ENCODE assay signal across 17 cellular contexts in the genomic region with DNA sequence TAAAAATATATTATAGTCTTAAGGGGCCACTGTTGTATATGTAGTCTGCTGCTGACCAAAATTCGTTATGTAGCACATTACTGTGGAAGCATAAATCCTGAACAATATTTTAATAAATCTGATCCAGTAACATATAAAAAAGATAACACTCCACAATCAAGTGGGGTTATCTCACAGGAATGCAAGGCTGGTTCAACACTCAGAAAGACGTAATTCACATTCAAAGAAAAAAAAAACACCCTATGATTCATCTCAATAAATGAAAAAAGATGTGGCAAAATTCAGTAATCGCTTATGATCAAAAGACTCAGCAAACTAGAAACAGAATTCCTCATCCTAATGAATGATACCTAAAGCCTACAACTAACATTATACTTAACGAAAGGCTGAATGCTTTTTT. TPM values are rescaled to one million over a fixed set of nuclear protein-coding genes. Genes with fewer than 3 reads are reported as not detected.
DNase-seq lines count a peak whose midpoint lies in the region; ATAC-seq, FAIRE-seq and TF ChIP-seq lines count a peak whose summit lies in the region.
"Had no signal": no experiment of that assay in that cellular context is flagged by ENCODE, and none has a peak within 500 bp of the region (broad histone marks: within the 10 kb centered on the region; RNA-seq: fewer than 3 reads in every experiment).

No MANE protein-coding gene starts in this region.

- WGBS in K562 (ENCODE audit: insufficient coverage, low coverage, missing lambda C conversion rate) = 86% methylated on average over 4 of the region's 4 CpGs

- H3K4me1 ChIP-seq in HEK293 (ENCODE audit: control insufficient read depth, insufficient read depth, low read length) (peaks cover 3% of the 10 kb centered on the region; the same call in 1 of the 2 replicates), K562 (replicated peaks in 1 of 2; ENCODE audit: control insufficient read depth in 2 of 2, insufficient read depth in 2 of 2, low read length in 2 of 2) (peaks cover 6 to 7% of the 10 kb centered on the region in 2 experiments; a peak in 3 of 5 replicates)

- no peaks in the 10 kb centered on the region for H4K20me1 ChIP-seq in K562 (replicated peaks; ENCODE audit: control insufficient read depth, insufficient read depth, low read length)

- H3K36me3 ChIP-seq in HEK293 (ENCODE audit: control insufficient read depth in 2 of 2, insufficient read depth in 1 of 2, low read length in 2 of 2) (peaks cover 0 to 6% of the 10 kb centered on the region in 2 experiments; a peak in 2 of 3 replicates), K562 (ENCODE audit: control insufficient read depth, insufficient read depth, low read length) (peaks cover 4% of the 10 kb centered on the region; the same call in 2 of the 3 replicates)

- H3K9me1 ChIP-seq in K562 (ENCODE audit: control insufficient read depth, insufficient read depth, low read length) = no peaks in the 10 kb centered on the region

- no peak for FAIRE-seq in K562 (lab: Jason Lieb, UNC)
- FAIRE-seq: G401.6, GM12892, H1 had no signal

- TF ChIP-seq CTCF in HEK293 (tag by site-specific recombination; IDR thresholded peaks at IDR 0.05) = no peak
- no peak for TF ChIP-seq CTCF in K562 (IDR thresholded peaks at IDR 0.05 in 2 of 3, conservative IDR thresholded peaks at IDR 0.05 in 1 of 3; ENCODE audit: insufficient read depth in 2 of 3, low read depth in 1 of 3, low read length in 3 of 3)
- TF ChIP-seq CTCF in fibroblast of mammary gland (conservative IDR thresholded peaks at IDR 0.05; ENCODE audit: control insufficient read depth, insufficient read depth, low read depth, low read length) = no peak
- no peak for TF ChIP-seq CTCF in foreskin fibroblast (IDR thresholded peaks at IDR 0.05; ENCODE audit: low read depth, low read length)

- H3K4me2 ChIP-seq in K562 (ENCODE audit: insufficient read depth, low read length) = no peak overlapping the region

- DNase-seq in K562 (ENCODE audit: extremely low read depth in 1 of 4, low spot score in 3 of 4) = no peak
- peak; percentile 42 for DNase-seq in fibroblast of mammary gland (ENCODE audit: low read depth)
- DNase-seq in cerebellar nuclear complex (lab: John Stamatoyannopoulos, UW) = no peak
- no peak for DNase-seq in foreskin fibroblast
- DNase-seq in stimulated activated CD8-positive, alpha-beta memory T cell treated with anti-CD3 and anti-CD28 coated beads, Interleukin-4, amount 100 ng/mL, for 48 hours = no peak
- DNase-seq: C1 segment of cervical spinal cord; Calu3; CD4-positive, alpha-beta memory T cell; COR-L47; DMS53; DND-41; H7; HCEC 1CT had no signal

- POLR2A ChIA-PET in HEK293 (lab: Yijun Ruan, JAX) (no interaction called here), K562 (lab: Yijun Ruan, JAX) (no interaction called here)

- in situ Hi-C loops in K562 (cut with MboI) = no loop called here

- TF ChIP-seq EP300 in K562 (IDR thresholded peaks at IDR 0.05; ENCODE audit: low read length) = no peak

- BruUV-seq in K562 (replicated peaks; lab: Mats Ljungman, UMichigan) = no TSS peak

- peaks cover 69% of the 10 kb centered on the region for H3K79me2 ChIP-seq in K562 (ENCODE audit: control insufficient read depth, insufficient read depth, low read length)

- TF ChIP-seq RAD21 in K562 (CRISPR knock-in tag; conservative IDR thresholded peaks at IDR 0.05 in 1 of 2, IDR thresholded peaks at IDR 0.05 in 1 of 2) = no peak

- H2AFZ ChIP-seq in K562 (ENCODE audit: low read depth, low read length) = no peak overlapping the region

- no peak for TF ChIP-seq POLR2A in K562 (conservative IDR thresholded peaks at IDR 0.05)

- H3K27me3 ChIP-seq in K562 (ENCODE audit: control insufficient read depth in 2 of 2, insufficient read depth in 2 of 2, low read length in 2 of 2) = no peaks in the 10 kb centered on the region

- no peak overlapping the region for H3K27ac ChIP-seq in HEK293 (ENCODE audit: extremely low read depth, low read depth, low read length)
- no peak overlapping the region for H3K27ac ChIP-seq in K562 (ENCODE audit: extremely low read depth, low read depth, low read length)

- no peak overlapping the region for H3K4me3 ChIP-seq in HEK293 (ENCODE audit: low read depth, low read length)
- H3K4me3 ChIP-seq in K562 = no peak overlapping the region
- H3K4me3 ChIP-seq in fibroblast of mammary gland (ENCODE audit: control insufficient read depth, low read depth, low read length) = no peak overlapping the region
- no peak overlapping the region for H3K4me3 ChIP-seq in foreskin fibroblast (ENCODE audit: low read depth in 1 of 2, low read length in 2 of 2)

- CTCF ChIA-PET in HEK293 (lab: Yijun Ruan, JAX) (no interaction called here), K562 (lab: Yijun Ruan, JAX; ENCODE audit: low intra/inter-chr PET ratio) (no interaction called here)

- H3K9ac ChIP-seq in K562 (ENCODE audit: insufficient read depth in 1 of 2, low read depth in 2 of 2, low read length in 2 of 2) = no peak overlapping the region

- ATAC-seq in K562 = no peak

- H3K9me3 ChIP-seq in HEK293 (ENCODE audit: control insufficient read depth, insufficient read depth, low read depth, low read length) (no peaks in the 10 kb centered on the region), K562 (replicated peaks; ENCODE audit: control insufficient read depth, insufficient read depth, low read depth, low read length) (peaks cover 5% of the 10 kb centered on the region)

- intact Hi-C loops in K562 (cut with micrococcal nuclease) = no loop called here

TF ChIP-seq in HEK293, 187 proteins besides CTCF, POLR2A, EP300 and RAD21:
- no peak for TF ChIP-seq ZNF585B (tag by site-specific recombination; IDR thresholded peaks at IDR 0.05)
- no peak for TF ChIP-seq ZNF624 (tag by site-specific recombination; IDR thresholded peaks at IDR 0.05)
- TF ChIP-seq ZNF544 (tag by site-specific recombination; IDR thresholded peaks at IDR 0.05) = no peak
- TF ChIP-seq SETDB1 (IDR thresholded peaks at IDR 0.05; ENCODE audit: insufficient read length, low read length) = peak; percentile 85
- TF ChIP-seq ZNF626 (tag by site-specific recombination; IDR thresholded peaks at IDR 0.05) = no peak

TF ChIP-seq in K562, 482 proteins besides CTCF, POLR2A, EP300 and RAD21:
- TF ChIP-seq BDP1 (IDR thresholded peaks at IDR 0.05; ENCODE audit: insufficient read depth, insufficient read length) (no peak), ZNF324 (CRISPR knock-in tag; IDR thresholded peaks at IDR 0.05) (peak; percentile 95), TRIM24 (IDR thresholded peaks at IDR 0.05) (peak in 1 of 2 experiments; percentile 51; a peak in 1 of 4 replicates), CBX3 (IDR thresholded peaks at IDR 0.05; ENCODE audit: borderline replicate concordance in 1 of 2, low read length in 2 of 2) (peak in 1 of 2 experiments; percentile 54; a peak in 1 of 3 replicates), TRIM28 (IDR thresholded peaks at IDR 0.05) (0 out of 2 replicates have a peak, but pooled peaks have one; percentile 28)
- TF ChIP-seq, protein P1, sequence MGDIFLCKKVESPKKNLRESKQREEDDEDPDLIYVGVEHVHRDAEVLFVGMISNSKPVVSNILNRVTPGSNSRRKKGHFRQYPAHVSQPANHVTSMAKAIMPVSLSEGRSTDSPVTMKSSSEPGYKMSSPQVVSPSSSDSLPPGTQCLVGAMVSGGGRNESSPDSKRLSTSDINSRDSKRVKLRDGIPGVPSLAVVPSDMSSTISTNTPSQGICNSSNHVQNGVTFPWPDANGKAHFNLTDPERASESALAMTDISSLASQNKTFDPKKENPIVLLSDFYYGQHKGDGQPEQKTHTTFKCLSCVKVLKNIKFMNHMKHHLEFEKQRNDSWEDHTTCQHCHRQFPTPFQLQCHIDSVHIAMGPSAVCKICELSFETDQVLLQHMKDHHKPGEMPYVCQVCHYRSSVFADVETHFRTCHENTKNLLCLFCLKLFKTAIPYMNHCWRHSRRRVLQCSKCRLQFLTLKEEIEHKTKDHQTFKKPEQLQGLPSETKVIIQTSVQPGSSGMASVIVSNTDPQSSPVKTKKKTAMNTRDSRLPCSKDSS (IDR thresholded peaks at IDR 0.05; ENCODE audit: low read depth, partially characterized antibody) = peak; percentile 16

RNA-seq across cellular contexts. Expression of gene CREBBP, which starts 47.8 kb away (rescaled TPM):
- total RNA-seq in K562 (2011; cell fraction: chromatin; rRNA removed; ENCODE audit: low replicate concordance) = 118 and 129 TPM in 2 replicates
- 52.7 and 61.3 TPM in 2 replicates for total RNA-seq in K562 (2011; cell fraction: nucleolus; rRNA removed)
- total RNA-seq in K562 (2011; cell fraction: nucleoplasm; rRNA removed) = 58.0 and 84.6 TPM in 2 replicates
- total RNA-seq in K562 (2014; rRNA removed) (9.4 and 9.7 TPM in 2 replicates), K562 (2014; rRNA removed; fragmentation: Illumina TruSeq; extraction: Trizol) (5.6 and 8.9 TPM in 2 replicates), K562 (2015; rRNA removed; fragmentation: Illumina TruSeq; extraction: Trizol) (5.4 and 6.3 TPM in 2 replicates), K562 (2021) (22.3 and 24.8 TPM in 2 replicates)
- polyA plus RNA-seq in K562 (2011; rRNA removed) (2.6 and 4.1 TPM in 2 replicates), K562 (2014; fragmentation: Illumina TruSeq; extraction: Trizol) (13.2 and 13.8 TPM in 2 replicates), K562 (2014; fragmentation: Nextera tagmentation; extraction: Ambion mirVana) (1 to 10 TPM in 1 of 2 experiments, under 1 TPM in 1; 0.70 to 2.5 TPM), K562 (2014; rRNA removed) (6.8 and 7.4 TPM in 2 replicates)
- 2.6 and 2.8 TPM in 2 replicates for polyA plus RNA-seq in K562 (2011; cell fraction: cytosol; rRNA removed)
- polyA plus RNA-seq in K562 (2011; cell fraction: nucleus; rRNA removed) = 12.7 and 15.9 TPM in 2 replicates
- polyA plus RNA-seq in K562 (2012) = 8.9 and 10.8 TPM in 2 replicates
- polyA minus RNA-seq in K562 (2011; rRNA and poly(A)+ RNA removed) = 9.9 and 15.2 TPM in 2 replicates
- polyA minus RNA-seq in K562 (2011; cell fraction: cytosol; rRNA and poly(A)+ RNA removed) = 20.4 and 22.6 TPM in 2 replicates
- 16.2 and 23.5 TPM in 2 replicates for polyA minus RNA-seq in K562 (2011; cell fraction: nucleus; rRNA and poly(A)+ RNA removed)

Comparison
In these comparisons a context has a peak if more than half of its experiments do, and no peak if none do; other contexts are left out.
1. Of the 44 proteins assayed by ChIP-seq in both K562 and HEK293: peak only in K562: TRIM28 and ZNF324; only in HEK293: SETDB1; in both: none; in neither: 41.